8 cellular contexts compared by ENCODE assay signal in the genomic region with DNA sequence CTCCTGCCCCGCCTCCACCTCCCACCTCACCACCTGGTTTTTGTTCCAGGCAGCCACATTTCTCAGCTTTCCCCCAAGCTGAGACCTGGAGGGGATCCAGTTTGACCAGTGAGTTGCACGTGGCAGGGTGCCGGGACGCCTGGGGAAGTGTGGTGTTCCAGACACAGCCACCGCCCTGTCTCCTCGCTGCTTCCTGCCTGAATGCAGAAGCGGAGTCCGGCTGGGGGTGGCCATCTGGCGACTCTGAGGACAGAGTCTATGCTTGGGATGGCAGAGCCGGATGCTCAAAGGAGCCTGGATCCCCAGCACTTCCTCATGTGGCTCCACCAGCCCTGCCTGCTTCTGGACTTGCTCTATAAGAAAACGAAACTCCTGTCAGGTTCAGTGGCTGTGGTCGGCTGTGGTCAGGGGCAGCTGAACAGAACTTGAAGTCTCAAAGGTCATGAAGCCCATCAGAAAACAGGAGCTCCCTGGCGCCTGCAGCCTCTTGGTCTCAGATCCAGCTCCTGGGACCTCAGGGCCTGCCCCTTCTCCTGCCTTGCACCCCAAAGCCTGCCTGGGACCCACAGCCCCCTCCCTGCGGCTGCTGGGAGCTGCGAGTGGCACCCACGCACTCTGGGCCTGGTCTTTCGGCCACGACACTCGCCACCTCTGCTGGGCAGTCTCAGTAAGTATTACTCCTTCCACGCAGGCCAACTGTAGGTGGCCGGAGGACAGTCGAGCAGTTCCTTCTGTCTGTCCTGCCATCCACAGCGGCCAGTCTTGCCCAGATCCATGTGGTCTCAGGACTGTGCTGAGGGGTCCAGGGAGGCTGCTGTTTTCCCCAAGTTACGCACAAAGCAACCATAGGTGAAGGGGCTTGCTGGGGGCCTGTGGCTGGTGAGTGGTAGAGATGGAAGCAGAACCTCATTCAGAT.
DNase-seq lines count a peak whose midpoint lies in the region; ATAC-seq and TF ChIP-seq lines count a peak whose summit lies in the region.

No MANE protein-coding gene starts in this region.

- WGBS in body of pancreas, 2 donors, result 69 to 87% methylated on average over 21 to 24 of the region's 24 CpGs

- no peaks in the 10 kb centered on the region for H3K36me3 ChIP-seq in body of pancreas (replicated peaks in 1 of 2; ENCODE audit: insufficient read depth in 1 of 2, low read depth in 2 of 2)

- no peak for TF ChIP-seq CTCF in body of pancreas (IDR thresholded peaks at IDR 0.05)

- intact Hi-C loops in body of pancreas (cut with DNase I), result no loop called here

- no peak overlapping the region for H3K4me3 ChIP-seq in body of pancreas

- TF ChIP-seq POLR2A in body of pancreas (IDR thresholded peaks at IDR 0.05), result peak in 2 of 3 donors; percentile 29 to 43

- no peaks in the 10 kb centered on the region for H3K27me3 ChIP-seq in body of pancreas

- H3K9me3 ChIP-seq in body of pancreas, result no peaks in the 10 kb centered on the region

- ATAC-seq in GM19463 (IDR thresholded peaks at IDR 0.05; ENCODE audit: unreplicated experiment), result peak; percentile 71
- ATAC-seq in HG03520 (IDR thresholded peaks at IDR 0.05; ENCODE audit: unreplicated experiment), result peak; percentile 74
- peak; percentile 46 for ATAC-seq in body of pancreas

- peak overlapping the region in 2 of 4 donors; percentile 49 to 76 for H3K27ac ChIP-seq in body of pancreas

- peak; percentile 5 for DNase-seq in ELR (ENCODE audit: low read depth)
- peak in 3 of 4 donors; percentile 54 to 86 (median 59) for DNase-seq in body of pancreas
- DNase-seq in mesenteric fat pad (ENCODE audit: low spot score), result peak; percentile 92
- no peak for DNase-seq in NCI-H2081 treated with DMSO at 0.1 percent for 48 hours (lab: John Stamatoyannopoulos, UW)
- DNase-seq in NCI-H1048 (lab: John Stamatoyannopoulos, UW), result no peak
- no peak for DNase-seq in activated gamma-delta T cell treated with Interleukin-2 at 50 U/mL for 16 hours

- H3K4me1 ChIP-seq in body of pancreas, result peaks cover 14% of the 10 kb centered on the region

Comparison
In these comparisons a context has a peak if more than half of its experiments do, and no peak if none do; other contexts are left out.
1. DNase-seq: peak in ELR (single experiment), body of pancreas (3 of 4) and mesenteric fat pad (single experiment); none in NCI-H2081 treated with DMSO at 0.1 percent for 48 hours (single experiment), NCI-H1048 (single experiment) and activated gamma-delta T cell treated with Interleukin-2 at 50 U/mL for 16 hours (single experiment).
2. Peak in every context shown above with its lines, with median percentiles within 50 percentile points of each other: ATAC-seq.